ENCODE assay signal across 8 cellular contexts in genomic region chr7:23261843-23262452, GRCh38. TPM values are rescaled to one million over a fixed set of nuclear protein-coding genes. Genes with fewer than 3 reads are reported as not detected.
A peak's percentile ranks its signal among the peaks of the same experiment; 100 is the strongest.
DNase-seq lines count a peak whose midpoint lies in the region; ATAC-seq, FAIRE-seq and TF ChIP-seq lines count a peak whose summit lies in the region.

No MANE protein-coding gene starts in this region.

- H3K4me1 Mint-ChIP-seq in activated CD4-positive, alpha-beta T cell treated with anti-CD3 and anti-CD28 coated beads, Interleukin-2, amount 10 ng/mL, durations not matched to agents 24 days and 14 days = peaks cover 3% of the 10 kb centered on the region

- no peak for TF ChIP-seq POLR2A in GM12891 (IDR thresholded peaks at IDR 0.05; ENCODE audit: low read depth, low read length)

- H3K27me3 Mint-ChIP-seq in activated CD4-positive, alpha-beta T cell treated with anti-CD3 and anti-CD28 coated beads, Interleukin-2, amount 10 ng/mL, durations not matched to agents 24 days and 14 days = peaks cover 8% of the 10 kb centered on the region

- no peaks in the 10 kb centered on the region for H3K9me3 Mint-ChIP-seq in activated CD4-positive, alpha-beta T cell treated with anti-CD3 and anti-CD28 coated beads, Interleukin-2, amount 10 ng/mL, durations not matched to agents 24 days and 14 days

- intact Hi-C loops in activated CD4-positive, alpha-beta T cell treated with anti-CD3 and anti-CD28 coated beads, Interleukin-2, amount 10 ng/mL, durations not matched to agents 24 days and 14 days (cut with micrococcal nuclease) = loop anchor here (5.0 kb wide), 1 partner anchor 155 kb away; the partner anchor contains the start of gene KLHL7

- H3K27ac Mint-ChIP-seq in activated CD4-positive, alpha-beta T cell treated with anti-CD3 and anti-CD28 coated beads, Interleukin-2, amount 10 ng/mL, durations not matched to agents 24 days and 14 days = no peak overlapping the region

- peak; percentile 67 for DNase-seq in A172 (ENCODE audit: low spot score)
- DNase-seq in GM12891 (ENCODE audit: insufficient read length, low spot score) = peak; percentile 55
- peak; percentile 7 to 68 for DNase-seq in NCI-H526 (lab: John Stamatoyannopoulos, UW)
- peak; percentile 85 for DNase-seq in activated CD4-positive, alpha-beta T cell treated with anti-CD3 and anti-CD28 coated beads, Interleukin-2, amount 10 ng/mL, durations not matched to agents 24 days and 14 days
- DNase-seq in effector CD4-positive, alpha-beta T cell = peak; percentile 37
- DNase-seq in midbrain (lab: John Stamatoyannopoulos, UW) = peak; percentile 27
- DNase-seq in stimulated activated naive CD8-positive, alpha-beta T cell treated with anti-CD3 and anti-CD28 coated beads, Interleukin-15, Interleukin-2, amounts not matched to agents 100 U/mL and 50 U/mL, for 24 hours = peak; percentile 68

- H3K4me3 Mint-ChIP-seq in activated CD4-positive, alpha-beta T cell treated with anti-CD3 and anti-CD28 coated beads, Interleukin-2, amount 10 ng/mL, durations not matched to agents 24 days and 14 days = no peak overlapping the region

- no peaks in the 10 kb centered on the region for H3K36me3 Mint-ChIP-seq in activated CD4-positive, alpha-beta T cell treated with anti-CD3 and anti-CD28 coated beads, Interleukin-2, amount 10 ng/mL, durations not matched to agents 24 days and 14 days (ENCODE audit: low read depth)

- no peak for FAIRE-seq in GM12891 (lab: Jason Lieb, UNC)

- peak; percentile 67 for ATAC-seq in HG03103 (IDR thresholded peaks at IDR 0.05; ENCODE audit: low read depth, unreplicated experiment)
- peak; percentile 86 for ATAC-seq in stimulated activated naive CD8-positive, alpha-beta T cell treated with anti-CD3 and anti-CD28 coated beads, Interleukin-15, Interleukin-2, amounts not matched to agents 100 U/mL and 50 U/mL, for 24 hours

TF ChIP-seq in GM12891, 5 proteins besides CTCF, POLR2A, EP300 and RAD21:
- TF ChIP-seq TAF1 (IDR thresholded peaks at IDR 0.05; ENCODE audit: low read depth, low read length) (no peak), SPI1 (IDR thresholded peaks at IDR 0.05; ENCODE audit: low read depth, low read length) (no peak), POU2F2 (IDR thresholded peaks at IDR 0.05; ENCODE audit: low read depth, low read length) (no peak), POLR2AphosphoS5 (IDR thresholded peaks at IDR 0.05; ENCODE audit: low read depth, low read length) (no peak), PAX5 (IDR thresholded peaks at IDR 0.05; ENCODE audit: insufficient read depth, low read length, severe bottlenecking) (no peak)

RNA-seq across cellular contexts. Expression of gene GPNMB, which starts 15.4 kb away (rescaled TPM):
- total RNA-seq in A172 (2014; rRNA removed; shearing (Covaris generic)) = 333 and 346 TPM in 2 replicates
- 7.6 TPM for polyA plus RNA-seq in GM12891 (2012; ENCODE audit: low read depth, missing spikeins)
- 0.95 and 1.3 TPM in 2 replicates for total RNA-seq in activated CD4-positive, alpha-beta T cell treated with anti-CD3 and anti-CD28 coated beads, Interleukin-2, amount 10 ng/mL, durations not matched to agents 24 days and 14 days

RNA-seq across cellular contexts. Expression of gene MALSU1, which starts 37.2 kb away (rescaled TPM):
- 123 and 135 TPM in 2 replicates for total RNA-seq in A172 (2014; rRNA removed; shearing (Covaris generic))
- 61.7 TPM for polyA plus RNA-seq in GM12891 (2012; ENCODE audit: low read depth, missing spikeins)
- total RNA-seq in activated CD4-positive, alpha-beta T cell treated with anti-CD3 and anti-CD28 coated beads, Interleukin-2, amount 10 ng/mL, durations not matched to agents 24 days and 14 days = 92.8 and 98.8 TPM in 2 replicates

Comparison
In these comparisons a context has a peak if more than half of its experiments do, and no peak if none do; other contexts are left out.
1. Peak in every context shown above with its lines: DNase-seq and ATAC-seq.
2. DNase-seq: peak in every context shown above with its lines; median percentile 85 in activated CD4-positive, alpha-beta T cell treated with anti-CD3 and anti-CD28 coated beads, Interleukin-2, amount 10 ng/mL, durations not matched to agents 24 days and 14 days; 68 in stimulated activated naive CD8-positive, alpha-beta T cell treated with anti-CD3 and anti-CD28 coated beads, Interleukin-15, Interleukin-2, amounts not matched to agents 100 U/mL and 50 U/mL, for 24 hours; 67 in A172; 55 in GM12891; 38 in NCI-H526; 37 in effector CD4-positive, alpha-beta T cell; 27 in midbrain.
3. RNA of gene GPNMB, which starts 15.4 kb away (total RNA-seq): 333 to 346 TPM in A172; 0.95 to 1.3 TPM in activated CD4-positive, alpha-beta T cell treated with anti-CD3 and anti-CD28 coated beads, Interleukin-2, amount 10 ng/mL, durations not matched to agents 24 days and 14 days; every median in the first group is over 100 times any median in the second.